In genomic region chr6:5279891-5280338, GRCh38 we compare ENCODE assay signal across 17 cellular contexts. TPM values are rescaled to one million over a fixed set of nuclear protein-coding genes. Genes with fewer than 3 reads are reported as not detected.
DNase-seq lines count a peak whose midpoint lies in the region; ATAC-seq, FAIRE-seq and TF ChIP-seq lines count a peak whose summit lies in the region.
"Had no signal": no experiment of that assay in that cellular context is flagged by ENCODE, and none has a peak within 500 bp of the region (broad histone marks: within the 10 kb centered on the region; RNA-seq: fewer than 3 reads in every experiment).

No MANE protein-coding gene starts in this region.

- no peak overlapping the region for H3K4me3 ChIP-seq in naive thymus-derived CD4-positive, alpha-beta T cell (ENCODE audit: low read length)
- H3K4me3 ChIP-seq in HepG2 (replicated peaks in 1 of 3; ENCODE audit: insufficient read depth in 1 of 3, low read depth in 2 of 3, low read length in 3 of 3), result no peak overlapping the region
- H3K4me3 ChIP-seq: ascending aorta, GM23248, left ventricle myocardium inferior, pancreas had no signal

- H3K27ac ChIP-seq in naive thymus-derived CD4-positive, alpha-beta T cell (ENCODE audit: low read depth, low read length), result no peak overlapping the region
- no peak overlapping the region for H3K27ac ChIP-seq in HepG2 (ENCODE audit: extremely low read length, insufficient read depth, low read length)
- H3K27ac ChIP-seq: ascending aorta, GM23248, left ventricle myocardium inferior, pancreas had no signal

- no peak overlapping the region for H3K4me3 Mint-ChIP-seq in activated naive CD4-positive, alpha-beta T cell treated with anti-CD3 and anti-CD28 coated beads for 36 hours
- no peak overlapping the region for H3K4me3 Mint-ChIP-seq in activated naive CD4-positive, alpha-beta T cell treated with anti-CD3 and anti-CD28 coated beads, Interleukin-2, amount 10 ng/mL, durations not matched to agents 7 days and 5 days
- peak overlapping the region in 1 of 10 donors; percentile 64 for H3K4me3 Mint-ChIP-seq in naive thymus-derived CD4-positive, alpha-beta T cell

- no peak for TF ChIP-seq CTCF in HepG2 (CRISPR knock-in tag; IDR thresholded peaks at IDR 0.05)

- no peaks in the 10 kb centered on the region for H3K4me1 ChIP-seq in naive thymus-derived CD4-positive, alpha-beta T cell (ENCODE audit: control insufficient read depth in 2 of 2, insufficient read depth in 2 of 2, low read length in 2 of 2)
- no peaks in the 10 kb centered on the region for H3K4me1 ChIP-seq in HepG2 (ENCODE audit: insufficient read depth, low read length)
- H3K4me1 ChIP-seq: ascending aorta, left ventricle myocardium inferior, pancreas had no signal

- intact Hi-C loops in activated naive CD4-positive, alpha-beta T cell treated with anti-CD3 and anti-CD28 coated beads for 36 hours (cut with micrococcal nuclease), result loop anchor here (1.0 to 2.0 kb wide), 7 partner anchors 19 to 503 kb away; partner anchors contain the start of genes CDYL and FARS2
- intact Hi-C loops in naive thymus-derived CD4-positive, alpha-beta T cell (cut with micrococcal nuclease), result loop anchor here in 1 of 2 donors (1.0 kb wide), 1 partner anchor 19 kb away; the partner anchor contains the start of gene FARS2
- intact Hi-C loops in HepG2 (cut with micrococcal nuclease; ENCODE audit: unreplicated experiment), result no loop called here

- POLR2A ChIA-PET in naive thymus-derived CD4-positive, alpha-beta T cell (lab: Charles Lee), result no interaction called here
- POLR2A ChIA-PET in HepG2 (lab: Yijun Ruan, JAX), result no interaction called here

- FAIRE-seq in HepG2 (lab: Jason Lieb, UNC), result no peak
- FAIRE-seq: pancreas had no signal

- TF ChIP-seq EP300 in HepG2 (IDR thresholded peaks at IDR 0.05; ENCODE audit: low read depth in 2 of 2, low read length in 2 of 2) (no peak), HepG2 (CRISPR knock-in tag; IDR thresholded peaks at IDR 0.05; ENCODE audit: borderline replicate concordance) (no peak)

- TF ChIP-seq RAD21 in HepG2 (CRISPR knock-in tag; IDR thresholded peaks at IDR 0.05), result no peak

- CTCF ChIA-PET in activated naive CD4-positive, alpha-beta T cell treated with anti-CD3 and anti-CD28 coated beads for 36 hours (lab: Charles Lee), result interaction anchor here (0.6 to 1.4 kb wide), 3 partner anchors 23 to 794 kb away, joined by 3 to 4 read pairs (median 3); no protein-coding TSS in a partner anchor
- CTCF ChIA-PET in activated naive CD4-positive, alpha-beta T cell treated with anti-CD3 and anti-CD28 coated beads, Interleukin-2, amount 10 ng/mL, durations not matched to agents 7 days and 5 days (lab: Charles Lee), result interaction anchor here (1.0 to 1.4 kb wide), 5 partner anchors 16 to 106 kb away, joined by 3 to 5 read pairs (median 4); partner anchors contain the start of gene FARS2
- CTCF ChIA-PET in naive thymus-derived CD4-positive, alpha-beta T cell (lab: Charles Lee), result interaction anchor here (0.7 kb wide), 2 partner anchors 14 to 15 kb away, joined by 3 read pairs; no protein-coding TSS in a partner anchor
- CTCF ChIA-PET in HepG2 (lab: Yijun Ruan, JAX; ENCODE audit: low intra/inter-chr PET ratio, low total read pairs), result no interaction called here

- ATAC-seq in GM18520 (IDR thresholded peaks at IDR 0.05; ENCODE audit: unreplicated experiment), result peak; percentile 49
- peak; percentile 18 for ATAC-seq in naive thymus-derived CD4-positive, alpha-beta T cell
- no peak for ATAC-seq in GM21360 (IDR thresholded peaks at IDR 0.05; ENCODE audit: unreplicated experiment)
- ATAC-seq in HepG2, result no peak
- ATAC-seq: pancreas had no signal

- TF ChIP-seq POLR2A in HepG2 (IDR thresholded peaks at IDR 0.05; ENCODE audit: insufficient read depth in 1 of 2, low read depth in 2 of 2, low read length in 2 of 2), result no peak

- in situ Hi-C loops in HepG2 (cut with HindIII; ENCODE audit: extremely low pct_ligation_motif_present, low pct_unique_long_range_greater_than_20kb), result no loop called here

- no peaks in the 10 kb centered on the region for H3K36me3 ChIP-seq in naive thymus-derived CD4-positive, alpha-beta T cell (ENCODE audit: control insufficient read depth in 2 of 3, insufficient read depth in 3 of 3, low read length in 3 of 3)
- H3K36me3 ChIP-seq in HepG2 (replicated peaks in 1 of 2; ENCODE audit: control insufficient read depth in 1 of 2, insufficient read depth in 2 of 2, low read length in 2 of 2), result no peaks in the 10 kb centered on the region
- H3K36me3 ChIP-seq: ascending aorta, left ventricle myocardium inferior, pancreas had no signal

- peaks cover 37% of the 10 kb centered on the region for H3K4me1 Mint-ChIP-seq in activated naive CD4-positive, alpha-beta T cell treated with anti-CD3 and anti-CD28 coated beads for 36 hours (ENCODE audit: low read depth)
- peaks cover 33% of the 10 kb centered on the region for H3K4me1 Mint-ChIP-seq in activated naive CD4-positive, alpha-beta T cell treated with anti-CD3 and anti-CD28 coated beads, Interleukin-2, amount 10 ng/mL, durations not matched to agents 7 days and 5 days
- H3K4me1 Mint-ChIP-seq in naive thymus-derived CD4-positive, alpha-beta T cell, result peaks cover 17 to 58% (median 39%) of the 10 kb centered on the region in 7 donors

- no TSS peak for BruUV-seq in HepG2 (replicated peaks; lab: Mats Ljungman, UMichigan)

- H3K79me2 ChIP-seq in HepG2 (ENCODE audit: insufficient read depth, low read length), result peaks cover 13% of the 10 kb centered on the region

- H2AFZ ChIP-seq in HepG2 (ENCODE audit: low read length), result no peak overlapping the region
- H2AFZ ChIP-seq: GM23248 had no signal

- H3K27me3 ChIP-seq in naive thymus-derived CD4-positive, alpha-beta T cell (ENCODE audit: control insufficient read depth in 2 of 2, insufficient read depth in 2 of 2, low read length in 2 of 2), result no peaks in the 10 kb centered on the region
- H3K27me3 ChIP-seq in HepG2 (ENCODE audit: control insufficient read depth in 1 of 2, insufficient read depth in 2 of 2, low read length in 2 of 2), result no peaks in the 10 kb centered on the region
- H3K27me3 ChIP-seq: ascending aorta, pancreas had no signal

- H3K9me3 ChIP-seq in naive thymus-derived CD4-positive, alpha-beta T cell (ENCODE audit: control insufficient read depth in 2 of 3, low read length in 3 of 3), result no peaks in the 10 kb centered on the region
- no peaks in the 10 kb centered on the region for H3K9me3 ChIP-seq in HepG2 (ENCODE audit: low read length)
- H3K9me3 ChIP-seq: ascending aorta, left ventricle myocardium inferior, pancreas, SK-N-SH had no signal

- H3K36me3 Mint-ChIP-seq in activated naive CD4-positive, alpha-beta T cell treated with anti-CD3 and anti-CD28 coated beads for 36 hours (ENCODE audit: low read depth), result peaks cover 5% of the 10 kb centered on the region
- peaks cover 8% of the 10 kb centered on the region for H3K36me3 Mint-ChIP-seq in activated naive CD4-positive, alpha-beta T cell treated with anti-CD3 and anti-CD28 coated beads, Interleukin-2, amount 10 ng/mL, durations not matched to agents 7 days and 5 days
- peaks cover 0 to 14% (median 5%) of the 10 kb centered on the region in 5 donors for H3K36me3 Mint-ChIP-seq in naive thymus-derived CD4-positive, alpha-beta T cell

- no peaks in the 10 kb centered on the region for H4K20me1 ChIP-seq in HepG2 (ENCODE audit: insufficient read depth, low read length)

- no peaks in the 10 kb centered on the region for H3K9me3 Mint-ChIP-seq in activated naive CD4-positive, alpha-beta T cell treated with anti-CD3 and anti-CD28 coated beads for 36 hours
- no peaks in the 10 kb centered on the region for H3K9me3 Mint-ChIP-seq in activated naive CD4-positive, alpha-beta T cell treated with anti-CD3 and anti-CD28 coated beads, Interleukin-2, amount 10 ng/mL, durations not matched to agents 7 days and 5 days
- no peaks in the 10 kb centered on the region for H3K9me3 Mint-ChIP-seq in naive thymus-derived CD4-positive, alpha-beta T cell

- WGBS in HepG2 (ENCODE audit: low lambda C conversion rate), result 97% methylated on average over 2 of the region's 2 CpGs

- no peaks in the 10 kb centered on the region for H3K27me3 Mint-ChIP-seq in activated naive CD4-positive, alpha-beta T cell treated with anti-CD3 and anti-CD28 coated beads for 36 hours (ENCODE audit: low read depth)
- no peaks in the 10 kb centered on the region for H3K27me3 Mint-ChIP-seq in activated naive CD4-positive, alpha-beta T cell treated with anti-CD3 and anti-CD28 coated beads, Interleukin-2, amount 10 ng/mL, durations not matched to agents 7 days and 5 days
- H3K27me3 Mint-ChIP-seq in naive thymus-derived CD4-positive, alpha-beta T cell, result no peaks in the 10 kb centered on the region

- peak overlapping the region; percentile 83 for H3K27ac Mint-ChIP-seq in activated naive CD4-positive, alpha-beta T cell treated with anti-CD3 and anti-CD28 coated beads for 36 hours
- no peak overlapping the region for H3K27ac Mint-ChIP-seq in activated naive CD4-positive, alpha-beta T cell treated with anti-CD3 and anti-CD28 coated beads, Interleukin-2, amount 10 ng/mL, durations not matched to agents 7 days and 5 days
- peak overlapping the region in 1 of 9 donors; percentile 70 for H3K27ac Mint-ChIP-seq in naive thymus-derived CD4-positive, alpha-beta T cell

- no peak overlapping the region for H3K9ac ChIP-seq in HepG2 (ENCODE audit: insufficient read depth, low read depth, low read length)
- H3K9ac ChIP-seq: GM23248, SK-N-SH had no signal

- H3K4me2 ChIP-seq in HepG2 (ENCODE audit: low read depth, low read length), result no peak overlapping the region
- H3K4me2 ChIP-seq: SK-N-SH had no signal

- peak; percentile 69 for DNase-seq in activated naive CD4-positive, alpha-beta T cell treated with anti-CD3 and anti-CD28 coated beads for 36 hours
- DNase-seq in activated naive CD4-positive, alpha-beta T cell treated with anti-CD3 and anti-CD28 coated beads, Interleukin-2, amount 10 ng/mL, durations not matched to agents 7 days and 5 days, result no peak
- DNase-seq in activated CD4-positive, alpha-beta T cell treated with anti-CD3 and anti-CD28 coated beads, Interleukin-2, amount 50 U/mL, for 48 hours, result peak; percentile 41 to 52
- no peak for DNase-seq in naive thymus-derived CD4-positive, alpha-beta T cell
- no peak for DNase-seq in NCI-H526 (lab: John Stamatoyannopoulos, UW)
- no peak for DNase-seq in HepG2 (ENCODE audit: low spot score)
- DNase-seq: activated CD8-positive, alpha-beta memory T cell treated with anti-CD3 and anti-CD28 coated beads, Interleukin-2, amount 50 U/mL, for 4 hours; foreskin fibroblast; GM23248; left ventricle myocardium inferior; NCI-H1694; NCI-H510A treated with DMSO at 0.1 percent for 48 hours; pancreas; SK-N-SH had no signal

RNA-seq across cellular contexts. Expression of gene FARS2, which starts 18.6 kb away (rescaled TPM):
- 10 to 100 TPM; 15.4 to 15.8 TPM for total RNA-seq in activated naive CD4-positive, alpha-beta T cell treated with anti-CD3 and anti-CD28 coated beads for 36 hours
- total RNA-seq in naive thymus-derived CD4-positive, alpha-beta T cell, result 10 to 100 TPM; 16.2 to 23.1 (median 20.3) TPM
- 10 to 100 TPM; 27.1 to 28.1 TPM for polyA plus RNA-seq in naive thymus-derived CD4-positive, alpha-beta T cell
- total RNA-seq in HepG2 (2016; rRNA removed; fragmentation: Illumina TruSeq; extraction: Trizol), result 26.0 and 28.0 TPM in 2 replicates
- 38.2 and 38.5 TPM in 2 replicates for total RNA-seq in HepG2 (2016; cell fraction: cytosol; rRNA removed; fragmentation: Illumina TruSeq; extraction: Trizol; ENCODE audit: low read depth)
- total RNA-seq in HepG2 (2016; cell fraction: insoluble cytoplasmic fraction; rRNA removed; fragmentation: Illumina TruSeq; extraction: Trizol), result 24.7 and 29.3 TPM in 2 replicates
- total RNA-seq in HepG2 (2016; cell fraction: membrane; rRNA removed; fragmentation: Illumina TruSeq; extraction: Trizol), result 21.6 and 25.0 TPM in 2 replicates
- 29.9 and 30.1 TPM in 2 replicates for total RNA-seq in HepG2 (2016; cell fraction: nucleus; rRNA removed; fragmentation: Illumina TruSeq; extraction: Trizol)
- polyA plus RNA-seq in HepG2 (2011; rRNA removed), result 12.7 and 15.4 TPM in 2 replicates
- polyA plus RNA-seq in HepG2 (2011; cell fraction: cytosol; rRNA removed), result 12.8 and 14.3 TPM in 2 replicates
- polyA plus RNA-seq in HepG2 (2011; cell fraction: nucleus; rRNA removed), result 8.4 and 10.7 TPM in 2 replicates
- polyA plus RNA-seq in HepG2 (2012), result 7.3 and 8.6 TPM in 2 replicates
- 6.3 and 6.7 TPM in 2 replicates for polyA plus RNA-seq in HepG2 (2016; cell fraction: cytosol; fragmentation: Illumina TruSeq; extraction: Trizol; ENCODE audit: low read depth)
- polyA plus RNA-seq in HepG2 (2016; cell fraction: insoluble cytoplasmic fraction; fragmentation: Illumina TruSeq; extraction: Trizol; ENCODE audit: low read depth), result 17.7 and 22.2 TPM in 2 replicates
- 7.8 and 8.7 TPM in 2 replicates for polyA plus RNA-seq in HepG2 (2016; cell fraction: membrane; fragmentation: Illumina TruSeq; extraction: Trizol; ENCODE audit: low read depth)
- 9.7 and 11.7 TPM in 2 replicates for polyA plus RNA-seq in HepG2 (2016; cell fraction: nucleus; fragmentation: Illumina TruSeq; extraction: Trizol; ENCODE audit: insufficient read depth, low read depth)
- 53.8 and 71.4 TPM in 2 replicates for polyA minus RNA-seq in HepG2 (2011; rRNA and poly(A)+ RNA removed; ENCODE audit: low replicate concordance)
- polyA minus RNA-seq in HepG2 (2011; cell fraction: cytosol; rRNA and poly(A)+ RNA removed), result 9.6 and 10.5 TPM in 2 replicates
- polyA minus RNA-seq in HepG2 (2011; cell fraction: nucleus; rRNA and poly(A)+ RNA removed), result 54.6 and 59.7 TPM in 2 replicates

RNA-seq across cellular contexts. Expression of gene LYRM4, which starts 19.2 kb away (rescaled TPM):
- 10 to 100 TPM; 46.2 to 51.6 TPM for total RNA-seq in activated naive CD4-positive, alpha-beta T cell treated with anti-CD3 and anti-CD28 coated beads for 36 hours
- total RNA-seq in naive thymus-derived CD4-positive, alpha-beta T cell, result 10 to 100 TPM; 15.1 to 27.2 (median 22.4) TPM
- polyA plus RNA-seq in naive thymus-derived CD4-positive, alpha-beta T cell, result 10 to 100 TPM; 36.6 to 61.6 TPM
- total RNA-seq in HepG2 (2016; rRNA removed; fragmentation: Illumina TruSeq; extraction: Trizol), result 64.6 and 80.2 TPM in 2 replicates
- 73.1 and 82.6 TPM in 2 replicates for total RNA-seq in HepG2 (2016; cell fraction: cytosol; rRNA removed; fragmentation: Illumina TruSeq; extraction: Trizol; ENCODE audit: low read depth)
- 63.7 and 77.9 TPM in 2 replicates for total RNA-seq in HepG2 (2016; cell fraction: insoluble cytoplasmic fraction; rRNA removed; fragmentation: Illumina TruSeq; extraction: Trizol)
- total RNA-seq in HepG2 (2016; cell fraction: membrane; rRNA removed; fragmentation: Illumina TruSeq; extraction: Trizol), result 106 and 122 TPM in 2 replicates
- total RNA-seq in HepG2 (2016; cell fraction: nucleus; rRNA removed; fragmentation: Illumina TruSeq; extraction: Trizol), result 32.6 and 33.3 TPM in 2 replicates
- 57.0 and 67.5 TPM in 2 replicates for polyA plus RNA-seq in HepG2 (2011; rRNA removed)
- polyA plus RNA-seq in HepG2 (2011; cell fraction: cytosol; rRNA removed), result 51.3 and 61.3 TPM in 2 replicates
- 14.6 and 17.6 TPM in 2 replicates for polyA plus RNA-seq in HepG2 (2011; cell fraction: nucleus; rRNA removed)
- polyA plus RNA-seq in HepG2 (2012), result 54.2 and 60.4 TPM in 2 replicates
- 97.6 and 109 TPM in 2 replicates for polyA plus RNA-seq in HepG2 (2016; cell fraction: cytosol; fragmentation: Illumina TruSeq; extraction: Trizol; ENCODE audit: low read depth)
- polyA plus RNA-seq in HepG2 (2016; cell fraction: insoluble cytoplasmic fraction; fragmentation: Illumina TruSeq; extraction: Trizol; ENCODE audit: low read depth), result 80.7 and 81.4 TPM in 2 replicates
- polyA plus RNA-seq in HepG2 (2016; cell fraction: membrane; fragmentation: Illumina TruSeq; extraction: Trizol; ENCODE audit: low read depth), result 106 and 108 TPM in 2 replicates
- polyA plus RNA-seq in HepG2 (2016; cell fraction: nucleus; fragmentation: Illumina TruSeq; extraction: Trizol; ENCODE audit: insufficient read depth, low read depth), result 40.8 and 43.1 TPM in 2 replicates
- polyA minus RNA-seq in HepG2 (2011; rRNA and poly(A)+ RNA removed; ENCODE audit: low replicate concordance), result 29.2 and 36.0 TPM in 2 replicates
- 18.1 and 22.4 TPM in 2 replicates for polyA minus RNA-seq in HepG2 (2011; cell fraction: cytosol; rRNA and poly(A)+ RNA removed)
- 25.2 and 25.4 TPM in 2 replicates for polyA minus RNA-seq in HepG2 (2011; cell fraction: nucleus; rRNA and poly(A)+ RNA removed)

Comparison
In these comparisons a context has a peak if more than half of its experiments do, and no peak if none do; other contexts are left out.
1. DNase-seq: peak in activated naive CD4-positive, alpha-beta T cell treated with anti-CD3 and anti-CD28 coated beads for 36 hours (single experiment) and activated CD4-positive, alpha-beta T cell treated with anti-CD3 and anti-CD28 coated beads, Interleukin-2, amount 50 U/mL, for 48 hours (2 of 2); none in activated naive CD4-positive, alpha-beta T cell treated with anti-CD3 and anti-CD28 coated beads, Interleukin-2, amount 10 ng/mL, durations not matched to agents 7 days and 5 days (single experiment), naive thymus-derived CD4-positive, alpha-beta T cell (0 of 9), NCI-H526 (0 of 2) and HepG2 (single experiment).
2. ATAC-seq: peak in GM18520 (single experiment) and naive thymus-derived CD4-positive, alpha-beta T cell (single experiment); none in GM21360 (single experiment) and HepG2 (single experiment).